ENCODE assay signal across 1 cellular context in genomic region chr17:72580321-72581127, GRCh38.
TF ChIP-seq lines count a peak whose summit lies in the region.

No MANE protein-coding gene starts in this region.

TF ChIP-seq in GM23338, 12 proteins besides CTCF, POLR2A, EP300 and RAD21 (continued from another document):
- TF ChIP-seq REST (IDR thresholded peaks at IDR 0.05; ENCODE audit: unreplicated experiment) (no peak), JUNB (IDR thresholded peaks at IDR 0.05; ENCODE audit: unreplicated experiment) (no peak), ETS1 (IDR thresholded peaks at IDR 0.05) (no peak), ZNF114 (CRISPR knock-in tag; IDR thresholded peaks at IDR 0.05) (no peak), NANOG (IDR thresholded peaks at IDR 0.05; ENCODE audit: borderline replicate concordance) (no peak), STAT1 (IDR thresholded peaks at IDR 0.05; ENCODE audit: unreplicated experiment) (no peak), EZH2phosphoT487 (IDR thresholded peaks at IDR 0.05; ENCODE audit: unreplicated experiment) (no peak), EZH2 (IDR thresholded peaks at IDR 0.05; ENCODE audit: low read depth, unreplicated experiment) (no peak), POLR2AphosphoS5 (IDR thresholded peaks at IDR 0.05; ENCODE audit: low read depth) (no peak), CREB1 (CRISPR knock-in tag; IDR thresholded peaks at IDR 0.05; ENCODE audit: low read depth) (no peak)
TF ChIP-seq in GM23338: peak in this region for 0.
